1 cellular context compared by ENCODE assay signal in the genomic region with DNA sequence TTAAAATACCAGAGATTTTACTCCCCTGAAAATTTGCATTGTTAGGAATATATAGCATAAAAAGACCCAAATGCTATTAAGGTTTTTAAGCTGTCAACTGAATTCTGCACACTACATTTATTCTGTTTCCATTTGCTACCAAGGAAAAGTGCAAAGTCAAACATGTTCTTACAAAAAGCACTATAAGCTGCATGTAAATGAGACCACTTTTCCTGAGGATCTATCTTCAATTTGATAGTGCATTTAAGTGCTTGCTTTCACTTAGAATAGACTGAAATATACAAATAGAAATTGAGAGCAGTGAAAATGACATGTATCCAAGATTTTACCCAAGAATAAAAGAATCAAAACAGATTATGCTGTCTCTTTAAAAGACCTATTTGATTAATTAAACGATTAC.
TF ChIP-seq lines count a peak whose summit lies in the region.

No MANE protein-coding gene starts in this region.

TF ChIP-seq in SK-N-SH, 30 proteins besides CTCF, POLR2A, EP300 and RAD21 (continued from another document):
- TF ChIP-seq, protein P1, sequence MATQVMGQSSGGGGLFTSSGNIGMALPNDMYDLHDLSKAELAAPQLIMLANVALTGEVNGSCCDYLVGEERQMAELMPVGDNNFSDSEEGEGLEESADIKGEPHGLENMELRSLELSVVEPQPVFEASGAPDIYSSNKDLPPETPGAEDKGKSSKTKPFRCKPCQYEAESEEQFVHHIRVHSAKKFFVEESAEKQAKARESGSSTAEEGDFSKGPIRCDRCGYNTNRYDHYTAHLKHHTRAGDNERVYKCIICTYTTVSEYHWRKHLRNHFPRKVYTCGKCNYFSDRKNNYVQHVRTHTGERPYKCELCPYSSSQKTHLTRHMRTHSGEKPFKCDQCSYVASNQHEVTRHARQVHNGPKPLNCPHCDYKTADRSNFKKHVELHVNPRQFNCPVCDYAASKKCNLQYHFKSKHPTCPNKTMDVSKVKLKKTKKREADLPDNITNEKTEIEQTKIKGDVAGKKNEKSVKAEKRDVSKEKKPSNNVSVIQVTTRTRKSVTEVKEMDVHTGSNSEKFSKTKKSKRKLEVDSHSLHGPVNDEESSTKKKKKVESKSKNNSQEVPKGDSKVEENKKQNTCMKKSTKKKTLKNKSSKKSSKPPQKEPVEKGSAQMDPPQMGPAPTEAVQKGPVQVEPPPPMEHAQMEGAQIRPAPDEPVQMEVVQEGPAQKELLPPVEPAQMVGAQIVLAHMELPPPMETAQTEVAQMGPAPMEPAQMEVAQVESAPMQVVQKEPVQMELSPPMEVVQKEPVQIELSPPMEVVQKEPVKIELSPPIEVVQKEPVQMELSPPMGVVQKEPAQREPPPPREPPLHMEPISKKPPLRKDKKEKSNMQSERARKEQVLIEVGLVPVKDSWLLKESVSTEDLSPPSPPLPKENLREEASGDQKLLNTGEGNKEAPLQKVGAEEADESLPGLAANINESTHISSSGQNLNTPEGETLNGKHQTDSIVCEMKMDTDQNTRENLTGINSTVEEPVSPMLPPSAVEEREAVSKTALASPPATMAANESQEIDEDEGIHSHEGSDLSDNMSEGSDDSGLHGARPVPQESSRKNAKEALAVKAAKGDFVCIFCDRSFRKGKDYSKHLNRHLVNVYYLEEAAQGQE (IDR thresholded peaks at IDR 0.05; ENCODE audit: low read depth, low read length) = no peak
- TF ChIP-seq, protein P2, sequence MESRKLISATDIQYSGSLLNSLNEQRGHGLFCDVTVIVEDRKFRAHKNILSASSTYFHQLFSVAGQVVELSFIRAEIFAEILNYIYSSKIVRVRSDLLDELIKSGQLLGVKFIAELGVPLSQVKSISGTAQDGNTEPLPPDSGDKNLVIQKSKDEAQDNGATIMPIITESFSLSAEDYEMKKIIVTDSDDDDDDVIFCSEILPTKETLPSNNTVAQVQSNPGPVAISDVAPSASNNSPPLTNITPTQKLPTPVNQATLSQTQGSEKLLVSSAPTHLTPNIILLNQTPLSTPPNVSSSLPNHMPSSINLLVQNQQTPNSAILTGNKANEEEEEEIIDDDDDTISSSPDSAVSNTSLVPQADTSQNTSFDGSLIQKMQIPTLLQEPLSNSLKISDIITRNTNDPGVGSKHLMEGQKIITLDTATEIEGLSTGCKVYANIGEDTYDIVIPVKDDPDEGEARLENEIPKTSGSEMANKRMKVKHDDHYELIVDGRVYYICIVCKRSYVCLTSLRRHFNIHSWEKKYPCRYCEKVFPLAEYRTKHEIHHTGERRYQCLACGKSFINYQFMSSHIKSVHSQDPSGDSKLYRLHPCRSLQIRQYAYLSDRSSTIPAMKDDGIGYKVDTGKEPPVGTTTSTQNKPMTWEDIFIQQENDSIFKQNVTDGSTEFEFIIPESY (IDR thresholded peaks at IDR 0.05; ENCODE audit: borderline replicate concordance, low read depth) = no peak
- no peak for TF ChIP-seq TCF12 (IDR thresholded peaks at IDR 0.05)
- no peak for TF ChIP-seq TEAD4 (IDR thresholded peaks at IDR 0.05; ENCODE audit: borderline replicate concordance, insufficient read depth)
- no peak for TF ChIP-seq FOSL2 (IDR thresholded peaks at IDR 0.05; ENCODE audit: borderline replicate concordance, low read depth)
- no peak for TF ChIP-seq FOXJ3 (CRISPR knock-in tag; IDR thresholded peaks at IDR 0.05)
- TF ChIP-seq SMC3 (IDR thresholded peaks at IDR 0.05; ENCODE audit: low read depth, low read length) = no peak
- no peak for TF ChIP-seq EZH2phosphoT487 (IDR thresholded peaks at IDR 0.05; ENCODE audit: borderline replicate concordance, low read depth)
- no peak for TF ChIP-seq NRF1 (IDR thresholded peaks at IDR 0.05; ENCODE audit: low read depth, low read length)
- TF ChIP-seq, protein P3, sequence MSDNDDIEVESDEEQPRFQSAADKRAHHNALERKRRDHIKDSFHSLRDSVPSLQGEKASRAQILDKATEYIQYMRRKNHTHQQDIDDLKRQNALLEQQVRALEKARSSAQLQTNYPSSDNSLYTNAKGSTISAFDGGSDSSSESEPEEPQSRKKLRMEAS (IDR thresholded peaks at IDR 0.05; ENCODE audit: low read depth) = no peak
- no peak for TF ChIP-seq GATA2 (CRISPR knock-in tag; IDR thresholded peaks at IDR 0.05)
- TF ChIP-seq, protein P4, sequence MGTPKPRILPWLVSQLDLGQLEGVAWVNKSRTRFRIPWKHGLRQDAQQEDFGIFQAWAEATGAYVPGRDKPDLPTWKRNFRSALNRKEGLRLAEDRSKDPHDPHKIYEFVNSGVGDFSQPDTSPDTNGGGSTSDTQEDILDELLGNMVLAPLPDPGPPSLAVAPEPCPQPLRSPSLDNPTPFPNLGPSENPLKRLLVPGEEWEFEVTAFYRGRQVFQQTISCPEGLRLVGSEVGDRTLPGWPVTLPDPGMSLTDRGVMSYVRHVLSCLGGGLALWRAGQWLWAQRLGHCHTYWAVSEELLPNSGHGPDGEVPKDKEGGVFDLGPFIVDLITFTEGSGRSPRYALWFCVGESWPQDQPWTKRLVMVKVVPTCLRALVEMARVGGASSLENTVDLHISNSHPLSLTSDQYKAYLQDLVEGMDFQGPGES (IDR thresholded peaks at IDR 0.05; ENCODE audit: low read depth, low read length) = no peak
- TF ChIP-seq GABPA (IDR thresholded peaks at IDR 0.05; ENCODE audit: low read depth) = no peak
- TF ChIP-seq, protein P5, sequence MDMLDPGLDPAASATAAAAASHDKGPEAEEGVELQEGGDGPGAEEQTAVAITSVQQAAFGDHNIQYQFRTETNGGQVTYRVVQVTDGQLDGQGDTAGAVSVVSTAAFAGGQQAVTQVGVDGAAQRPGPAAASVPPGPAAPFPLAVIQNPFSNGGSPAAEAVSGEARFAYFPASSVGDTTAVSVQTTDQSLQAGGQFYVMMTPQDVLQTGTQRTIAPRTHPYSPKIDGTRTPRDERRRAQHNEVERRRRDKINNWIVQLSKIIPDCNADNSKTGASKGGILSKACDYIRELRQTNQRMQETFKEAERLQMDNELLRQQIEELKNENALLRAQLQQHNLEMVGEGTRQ (IDR thresholded peaks at IDR 0.05; ENCODE audit: borderline replicate concordance, low read depth, low read length) = no peak
- TF ChIP-seq YY1 (IDR thresholded peaks at IDR 0.05; ENCODE audit: low read depth) = no peak
